In the genomic region with DNA sequence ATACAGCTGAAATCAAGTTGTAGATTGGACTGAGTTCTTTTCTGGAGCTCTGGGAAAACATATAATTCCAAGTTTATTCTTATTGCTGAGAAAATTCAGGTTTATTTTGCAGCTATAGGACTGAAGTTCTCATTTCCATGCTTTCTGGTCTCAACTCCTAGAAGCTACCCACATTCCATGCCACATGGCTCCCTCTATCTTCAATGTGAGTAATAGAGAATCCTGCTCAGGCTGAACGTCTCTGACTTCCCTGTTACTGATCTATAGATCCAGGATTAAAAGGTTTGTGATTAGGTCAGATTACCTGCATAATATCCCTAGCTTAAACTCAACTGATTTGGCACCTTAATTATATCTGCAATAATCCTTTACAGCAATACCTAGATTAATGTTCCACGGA, we compare ENCODE assay signal across 29 cellular contexts.
DNase-seq lines count a peak whose midpoint lies in the region; ATAC-seq, FAIRE-seq and TF ChIP-seq lines count a peak whose summit lies in the region.
"Had no signal": no experiment of that assay in that cellular context is flagged by ENCODE, and none has a peak within 500 bp of the region (broad histone marks: within the 10 kb centered on the region; RNA-seq: fewer than 3 reads in every experiment).

No MANE protein-coding gene starts in this region.

- no peak overlapping the region for H3K23ac ChIP-seq in mesendoderm (ENCODE audit: low read length)

- H3K4me1 ChIP-seq in mesendoderm (ENCODE audit: control insufficient read depth, low read depth, low read length): no peaks in the 10 kb centered on the region
- H3K4me1 ChIP-seq: left lung, prostate gland had no signal

- no peaks in the 10 kb centered on the region for H3K79me1 ChIP-seq in mesendoderm (ENCODE audit: low read length)

- H2BK120ac ChIP-seq in mesendoderm (ENCODE audit: low read depth, low read length): no peak overlapping the region

- no peak overlapping the region for H2BK5ac ChIP-seq in mesendoderm (ENCODE audit: low read length)

- no peak overlapping the region for H3K18ac ChIP-seq in mesendoderm (ENCODE audit: low read length)

- no peak overlapping the region for H2AK5ac ChIP-seq in mesendoderm (ENCODE audit: low read length)

- H4K8ac ChIP-seq in mesendoderm (ENCODE audit: low read depth, low read length): no peak overlapping the region

- ATAC-seq in GM21447 (IDR thresholded peaks at IDR 0.05; ENCODE audit: unreplicated experiment): no peak
- ATAC-seq: activated CD8-positive, alpha-beta memory T cell treated with anti-CD3 and anti-CD28 coated beads, Interleukin-2, amount 10 ng/mL, durations not matched to agents 7 days and 5 days; CD8-positive, alpha-beta T cell; K562; left lung had no signal

- H3K27me3 ChIP-seq in bronchial epithelial cell (ENCODE audit: control insufficient read depth, insufficient read depth, low read length) (no peaks in the 10 kb centered on the region), mesendoderm (ENCODE audit: insufficient read depth, low read length, poor library complexity) (no peaks in the 10 kb centered on the region)
- H3K27me3 ChIP-seq: left lung, MG63, neutrophil had no signal

- no peak overlapping the region for H3K4me2 ChIP-seq in mesendoderm (ENCODE audit: low read length)

- DNase-seq in DMS 273 (lab: John Stamatoyannopoulos, UW; ENCODE audit: unreplicated experiment) (peak; percentile 2), DMS 273 treated with DMSO at 0.1 percent for 48 hours (lab: John Stamatoyannopoulos, UW) (no peak), NCI-H69 (lab: John Stamatoyannopoulos, UW) (peak; percentile 40), bronchial epithelial cell (ENCODE audit: low read depth) (peak; percentile 8), mesendoderm (peak; percentile 39), HTR-8/SVneo (ENCODE audit: insufficient read length, low spot score) (no peak), NCI-H1694 (lab: John Stamatoyannopoulos, UW) (no peak)
- DNase-seq: activated B cell treated with CpG ODN at 0.5 μM for 24 hours; activated CD4-positive, alpha-beta T cell treated with anti-CD3 and anti-CD28 coated beads, Interleukin-2, amount 50 U/mL, for 1 hour; activated CD8-positive, alpha-beta memory T cell treated with anti-CD3 and anti-CD28 coated beads, Interleukin-2, amount 10 ng/mL, durations not matched to agents 7 days and 5 days; activated naive CD4-positive, alpha-beta T cell; activated T-cell treated with anti-CD3 and anti-CD28 coated beads, Interleukin-2, amount 50 U/mL, for 48 hours; CD8-positive, alpha-beta T cell; DMS153; effector memory CD4-positive, alpha-beta T cell; foreskin melanocyte; immature natural killer cell; left lung; MG63; NCI-H1105 treated with DMSO at 0.1 percent for 48 hours; NCI-H2081; NCI-H510A; stimulated activated CD4-positive, alpha-beta T cell treated with anti-CD3 and anti-CD28 coated beads, Interleukin-15, amount 100 ng/mL, for 24 hours; stimulated activated naive CD4-positive, alpha-beta T cell had no signal

- no peak overlapping the region for H3K4ac ChIP-seq in mesendoderm (ENCODE audit: low read depth, low read length)

- no peak for FAIRE-seq in bronchial epithelial cell (lab: Jason Lieb, UNC)
- FAIRE-seq in HTR-8/SVneo (lab: Jason Lieb, UNC): no peak
- FAIRE-seq: H54, K562 had no signal

- H2BK15ac ChIP-seq in mesendoderm (replicated peaks; ENCODE audit: low read depth): no peak overlapping the region

- no CpG with 5 or more reads among the region's 2 CpGs for WGBS in mesendoderm (ENCODE audit: extremely low coverage, insufficient coverage, low lambda C conversion rate)

- no peak overlapping the region for H3K9ac ChIP-seq in mesendoderm (ENCODE audit: low read length)

- no peaks in the 10 kb centered on the region for H3K79me2 ChIP-seq in mesendoderm (ENCODE audit: control insufficient read depth, insufficient read depth, low read length)

- H3K36me3 ChIP-seq in bronchial epithelial cell (ENCODE audit: control insufficient read depth, insufficient read depth, low read length) (no peaks in the 10 kb centered on the region), mesendoderm (ENCODE audit: control insufficient read depth, insufficient read depth, low read length) (no peaks in the 10 kb centered on the region)
- H3K36me3 ChIP-seq: left lung, MG63, neutrophil, prostate gland had no signal

- H3K4me3 ChIP-seq in bronchial epithelial cell (ENCODE audit: low read depth, low read length) (no peak overlapping the region), mesendoderm (ENCODE audit: low read length) (no peak overlapping the region)
- H3K4me3 ChIP-seq: K562, left lung, MG63, prostate gland had no signal

- no peak overlapping the region for H3K56ac ChIP-seq in mesendoderm (ENCODE audit: low read length)

- no peak overlapping the region for H3K27ac ChIP-seq in mesendoderm (ENCODE audit: low read depth, low read length)
- H3K27ac ChIP-seq: left lung, neutrophil, prostate gland had no signal

- peak; percentile 28 for TF ChIP-seq CTCF in bronchial epithelial cell (IDR thresholded peaks at IDR 0.05; ENCODE audit: insufficient read depth, low read length, severe bottlenecking)

- H4K5ac ChIP-seq in mesendoderm (ENCODE audit: low read length): no peak overlapping the region

Comparison
In these comparisons a context has a peak if more than half of its experiments do, and no peak if none do; other contexts are left out.
1. DNase-seq: peak in DMS 273 (single experiment), NCI-H69 (single experiment), bronchial epithelial cell (single experiment) and mesendoderm (single experiment); none in DMS 273 treated with DMSO at 0.1 percent for 48 hours (single experiment), HTR-8/SVneo (single experiment) and NCI-H1694 (single experiment).